ENCODE assay signal across 12 cellular contexts in genomic region chr20:20334489-20334888, GRCh38. TPM values are rescaled to one million over a fixed set of nuclear protein-coding genes. Genes with fewer than 3 reads are reported as not detected.
A peak's percentile ranks its signal among the peaks of the same experiment; 100 is the strongest.
DNase-seq lines count a peak whose midpoint lies in the region; ATAC-seq and TF ChIP-seq lines count a peak whose summit lies in the region.
"Had no signal": no experiment of that assay in that cellular context is flagged by ENCODE, and none has a peak within 500 bp of the region (broad histone marks: within the 10 kb centered on the region; RNA-seq: fewer than 3 reads in every experiment).

No MANE protein-coding gene starts in this region.

- H3K27me3 Mint-ChIP-seq in endothelial cell (ENCODE audit: unreplicated experiment) = peaks cover 1% of the 10 kb centered on the region

- H3K27ac Mint-ChIP-seq in endothelial cell (ENCODE audit: unreplicated experiment) = no peak overlapping the region
- H3K27ac Mint-ChIP-seq: CD4-positive, alpha-beta memory T cell had no signal

- no peaks in the 10 kb centered on the region for H3K4me1 Mint-ChIP-seq in endothelial cell (ENCODE audit: unreplicated experiment)
- H3K4me1 Mint-ChIP-seq: CD4-positive, alpha-beta memory T cell had no signal

- H3K9me3 Mint-ChIP-seq in endothelial cell (ENCODE audit: unreplicated experiment) = no peaks in the 10 kb centered on the region

- TF ChIP-seq CTCF in endothelial cell (IDR thresholded peaks at IDR 0.05; ENCODE audit: unreplicated experiment) = no peak

- ATAC-seq in GM18502 (IDR thresholded peaks at IDR 0.05; ENCODE audit: poor library complexity, unreplicated experiment) (peak; percentile 94), GM19467 (IDR thresholded peaks at IDR 0.05; ENCODE audit: unreplicated experiment) (peak; percentile 95), HG02981 (IDR thresholded peaks at IDR 0.05; ENCODE audit: unreplicated experiment) (peak; percentile 96)

- no peak overlapping the region for H3K4me3 Mint-ChIP-seq in endothelial cell (ENCODE audit: unreplicated experiment)
- H3K4me3 Mint-ChIP-seq: CD4-positive, alpha-beta memory T cell had no signal

- peaks cover 4% of the 10 kb centered on the region for H3K36me3 Mint-ChIP-seq in endothelial cell (ENCODE audit: low read depth, unreplicated experiment)
- H3K36me3 Mint-ChIP-seq: CD4-positive, alpha-beta memory T cell had no signal

- DNase-seq in NAMALWA (ENCODE audit: low spot score) (peak; percentile 7), SHP77 treated with DMSO at 0.1 percent for 48 hours (lab: John Stamatoyannopoulos, UW) (no peak), caudate nucleus (lab: John Stamatoyannopoulos, UW) (no peak), putamen (ENCODE audit: low spot score) (no peak), endothelial cell (ENCODE audit: low spot score) (no peak)
- DNase-seq: adrenal gland; CD4-positive, alpha-beta memory T cell; GM23248 had no signal

- H3K27ac ChIP-seq in caudate nucleus (ENCODE audit: low read depth, low read length) = no peak overlapping the region
- H3K27ac ChIP-seq: adrenal gland, GM23248, neutrophil had no signal

RNA-seq across cellular contexts. Expression of gene INSM1, which starts 33.4 kb away (rescaled TPM):
- total RNA-seq in endothelial cell (ENCODE audit: unreplicated experiment) = not detected
- total RNA-seq: CD4-positive, alpha-beta memory T cell; GM23248 had no signal
